In genomic region chr1:146376708-146377496, GRCh38 we compare ENCODE assay signal across 1 cellular context.
TF ChIP-seq lines count a peak whose summit lies in the region.

No MANE protein-coding gene starts in this region.

TF ChIP-seq in K562, 482 proteins besides CTCF, POLR2A, EP300 and RAD21 (continued from another document and continues in another):
- TF ChIP-seq ZNF57 (CRISPR knock-in tag; IDR thresholded peaks at IDR 0.05): peak; percentile 68; the same call in 1 of the 2 replicates
- peak; percentile 97 for TF ChIP-seq POLR2AphosphoS2 (IDR thresholded peaks at IDR 0.05; ENCODE audit: low read length)
- TF ChIP-seq POLR2G (IDR thresholded peaks at IDR 0.05; ENCODE audit: low read depth, low read length): peak; percentile 47
- TF ChIP-seq CHCHD3 (CRISPR knock-in tag; IDR thresholded peaks at IDR 0.05): peak; percentile 98
- peak; percentile 80 for TF ChIP-seq NFXL1 (CRISPR knock-in tag; IDR thresholded peaks at IDR 0.05)
- TF ChIP-seq, protein P1, sequence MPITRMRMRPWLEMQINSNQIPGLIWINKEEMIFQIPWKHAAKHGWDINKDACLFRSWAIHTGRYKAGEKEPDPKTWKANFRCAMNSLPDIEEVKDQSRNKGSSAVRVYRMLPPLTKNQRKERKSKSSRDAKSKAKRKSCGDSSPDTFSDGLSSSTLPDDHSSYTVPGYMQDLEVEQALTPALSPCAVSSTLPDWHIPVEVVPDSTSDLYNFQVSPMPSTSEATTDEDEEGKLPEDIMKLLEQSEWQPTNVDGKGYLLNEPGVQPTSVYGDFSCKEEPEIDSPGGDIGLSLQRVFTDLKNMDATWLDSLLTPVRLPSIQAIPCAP (CRISPR knock-in tag; IDR thresholded peaks at IDR 0.05; ENCODE audit: borderline replicate concordance): 0 out of 2 replicates have a peak, but pooled peaks have one; percentile 36
- TF ChIP-seq NR2F6 (CRISPR knock-in tag; IDR thresholded peaks at IDR 0.05): peak; percentile 83; the same call in 1 of the 2 replicates
- peak in 1 of 2 experiments; percentile 47; a peak in 1 of 4 replicates for TF ChIP-seq HDAC1 (IDR thresholded peaks at IDR 0.05)
- TF ChIP-seq ZSCAN32 (CRISPR knock-in tag; IDR thresholded peaks at IDR 0.05): peak; percentile 56
- TF ChIP-seq, protein P2, sequence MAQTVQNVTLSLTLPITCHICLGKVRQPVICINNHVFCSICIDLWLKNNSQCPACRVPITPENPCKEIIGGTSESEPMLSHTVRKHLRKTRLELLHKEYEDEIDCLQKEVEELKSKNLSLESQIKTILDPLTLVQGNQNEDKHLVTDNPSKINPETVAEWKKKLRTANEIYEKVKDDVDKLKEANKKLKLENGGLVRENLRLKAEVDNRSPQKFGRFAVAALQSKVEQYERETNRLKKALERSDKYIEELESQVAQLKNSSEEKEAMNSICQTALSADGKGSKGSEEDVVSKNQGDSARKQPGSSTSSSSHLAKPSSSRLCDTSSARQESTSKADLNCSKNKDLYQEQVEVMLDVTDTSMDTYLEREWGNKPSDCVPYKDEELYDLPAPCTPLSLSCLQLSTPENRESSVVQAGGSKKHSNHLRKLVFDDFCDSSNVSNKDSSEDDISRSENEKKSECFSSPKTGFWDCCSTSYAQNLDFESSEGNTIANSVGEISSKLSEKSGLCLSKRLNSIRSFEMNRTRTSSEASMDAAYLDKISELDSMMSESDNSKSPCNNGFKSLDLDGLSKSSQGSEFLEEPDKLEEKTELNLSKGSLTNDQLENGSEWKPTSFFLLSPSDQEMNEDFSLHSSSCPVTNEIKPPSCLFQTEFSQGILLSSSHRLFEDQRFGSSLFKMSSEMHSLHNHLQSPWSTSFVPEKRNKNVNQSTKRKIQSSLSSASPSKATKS (CRISPR knock-in tag; IDR thresholded peaks at IDR 0.05): peak; percentile 28; the same call in 1 of the 2 replicates
- TF ChIP-seq HDAC3 (IDR thresholded peaks at IDR 0.05; ENCODE audit: borderline replicate concordance, partially characterized antibody): peak; percentile 57
- TF ChIP-seq NRF1 (conservative IDR thresholded peaks at IDR 0.05 in 1 of 2, IDR thresholded peaks at IDR 0.05 in 1 of 2): 0 out of 4 replicates have a peak, but pooled peaks of 1 of the 2 experiments have one; percentile 19
- TF ChIP-seq POLR2B (IDR thresholded peaks at IDR 0.05; ENCODE audit: low read depth, partially characterized antibody): peak; percentile 98
- TF ChIP-seq ZNF212 (CRISPR knock-in tag; IDR thresholded peaks at IDR 0.05): 0 out of 2 replicates have a peak, but pooled peaks have one; percentile 36
- TF ChIP-seq MAFK (IDR thresholded peaks at IDR 0.05; ENCODE audit: low read length): peak; percentile 61; the same call in 1 of the 2 replicates
- TF ChIP-seq ZNF696 (CRISPR knock-in tag; conservative IDR thresholded peaks at IDR 0.05): peak; percentile 84
- TF ChIP-seq, protein P3, sequence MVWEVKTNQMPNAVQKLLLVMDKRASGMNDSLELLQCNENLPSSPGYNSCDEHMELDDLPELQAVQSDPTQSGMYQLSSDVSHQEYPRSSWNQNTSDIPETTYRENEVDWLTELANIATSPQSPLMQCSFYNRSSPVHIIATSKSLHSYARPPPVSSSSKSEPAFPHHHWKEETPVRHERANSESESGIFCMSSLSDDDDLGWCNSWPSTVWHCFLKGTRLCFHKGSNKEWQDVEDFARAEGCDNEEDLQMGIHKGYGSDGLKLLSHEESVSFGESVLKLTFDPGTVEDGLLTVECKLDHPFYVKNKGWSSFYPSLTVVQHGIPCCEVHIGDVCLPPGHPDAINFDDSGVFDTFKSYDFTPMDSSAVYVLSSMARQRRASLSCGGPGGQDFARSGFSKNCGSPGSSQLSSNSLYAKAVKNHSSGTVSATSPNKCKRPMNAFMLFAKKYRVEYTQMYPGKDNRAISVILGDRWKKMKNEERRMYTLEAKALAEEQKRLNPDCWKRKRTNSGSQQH (CRISPR knock-in tag; IDR thresholded peaks at IDR 0.05): peak; percentile 98; the same call in 1 of the 2 replicates
- TF ChIP-seq, protein P4, sequence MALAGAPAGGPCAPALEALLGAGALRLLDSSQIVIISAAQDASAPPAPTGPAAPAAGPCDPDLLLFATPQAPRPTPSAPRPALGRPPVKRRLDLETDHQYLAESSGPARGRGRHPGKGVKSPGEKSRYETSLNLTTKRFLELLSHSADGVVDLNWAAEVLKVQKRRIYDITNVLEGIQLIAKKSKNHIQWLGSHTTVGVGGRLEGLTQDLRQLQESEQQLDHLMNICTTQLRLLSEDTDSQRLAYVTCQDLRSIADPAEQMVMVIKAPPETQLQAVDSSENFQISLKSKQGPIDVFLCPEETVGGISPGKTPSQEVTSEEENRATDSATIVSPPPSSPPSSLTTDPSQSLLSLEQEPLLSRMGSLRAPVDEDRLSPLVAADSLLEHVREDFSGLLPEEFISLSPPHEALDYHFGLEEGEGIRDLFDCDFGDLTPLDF (CRISPR knock-in tag; IDR thresholded peaks at IDR 0.05): peak; percentile 84
- peak; percentile 23; the same call in 1 of the 2 replicates for TF ChIP-seq MAFF (IDR thresholded peaks at IDR 0.05; ENCODE audit: low read length)
- peak; percentile 75 for TF ChIP-seq ZNF717 (CRISPR knock-in tag; IDR thresholded peaks at IDR 0.05)
- peak; percentile 31; the same call in 1 of the 2 replicates for TF ChIP-seq NFE2 (IDR thresholded peaks at IDR 0.05; ENCODE audit: low read depth)
- 0 out of 2 replicates have a peak, but pooled peaks have one; percentile 20 for TF ChIP-seq ZNF174 (CRISPR knock-in tag; IDR thresholded peaks at IDR 0.05)
- TF ChIP-seq HNRNPUL1 (IDR thresholded peaks at IDR 0.05; ENCODE audit: low read length): peak; percentile 94
- TF ChIP-seq RNF2 (IDR thresholded peaks at IDR 0.05): peak; percentile 93
- TF ChIP-seq ATF7 (IDR thresholded peaks at IDR 0.05): peak; percentile 53; the same call in 1 of the 2 replicates
- TF ChIP-seq, protein P5, sequence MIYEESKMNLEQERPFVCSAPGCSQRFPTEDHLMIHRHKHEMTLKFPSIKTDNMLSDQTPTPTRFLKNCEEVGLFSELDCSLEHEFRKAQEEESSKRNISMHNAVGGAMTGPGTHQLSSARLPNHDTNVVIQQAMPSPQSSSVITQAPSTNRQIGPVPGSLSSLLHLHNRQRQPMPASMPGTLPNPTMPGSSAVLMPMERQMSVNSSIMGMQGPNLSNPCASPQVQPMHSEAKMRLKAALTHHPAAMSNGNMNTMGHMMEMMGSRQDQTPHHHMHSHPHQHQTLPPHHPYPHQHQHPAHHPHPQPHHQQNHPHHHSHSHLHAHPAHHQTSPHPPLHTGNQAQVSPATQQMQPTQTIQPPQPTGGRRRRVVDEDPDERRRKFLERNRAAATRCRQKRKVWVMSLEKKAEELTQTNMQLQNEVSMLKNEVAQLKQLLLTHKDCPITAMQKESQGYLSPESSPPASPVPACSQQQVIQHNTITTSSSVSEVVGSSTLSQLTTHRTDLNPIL (CRISPR knock-in tag; IDR thresholded peaks at IDR 0.05): peak; percentile 47; the same call in 1 of the 2 replicates
- TF ChIP-seq, protein P6, sequence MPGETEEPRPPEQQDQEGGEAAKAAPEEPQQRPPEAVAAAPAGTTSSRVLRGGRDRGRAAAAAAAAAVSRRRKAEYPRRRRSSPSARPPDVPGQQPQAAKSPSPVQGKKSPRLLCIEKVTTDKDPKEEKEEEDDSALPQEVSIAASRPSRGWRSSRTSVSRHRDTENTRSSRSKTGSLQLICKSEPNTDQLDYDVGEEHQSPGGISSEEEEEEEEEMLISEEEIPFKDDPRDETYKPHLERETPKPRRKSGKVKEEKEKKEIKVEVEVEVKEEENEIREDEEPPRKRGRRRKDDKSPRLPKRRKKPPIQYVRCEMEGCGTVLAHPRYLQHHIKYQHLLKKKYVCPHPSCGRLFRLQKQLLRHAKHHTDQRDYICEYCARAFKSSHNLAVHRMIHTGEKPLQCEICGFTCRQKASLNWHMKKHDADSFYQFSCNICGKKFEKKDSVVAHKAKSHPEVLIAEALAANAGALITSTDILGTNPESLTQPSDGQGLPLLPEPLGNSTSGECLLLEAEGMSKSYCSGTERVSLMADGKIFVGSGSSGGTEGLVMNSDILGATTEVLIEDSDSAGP (CRISPR knock-in tag; IDR thresholded peaks at IDR 0.05): peak; percentile 57; the same call in 1 of the 2 replicates
- TF ChIP-seq PHB (CRISPR knock-in tag; IDR thresholded peaks at IDR 0.05): peak; percentile 81; the same call in 1 of the 2 replicates
- peak; percentile 92 for TF ChIP-seq PATZ1 (CRISPR knock-in tag; IDR thresholded peaks at IDR 0.05; ENCODE audit: borderline replicate concordance)
- TF ChIP-seq ZNF586 (CRISPR knock-in tag; conservative IDR thresholded peaks at IDR 0.05): peak; percentile 81; the same call in 1 of the 2 replicates
- peak; percentile 86 for TF ChIP-seq SMAD3 (CRISPR knock-in tag; conservative IDR thresholded peaks at IDR 0.05)
- TF ChIP-seq, protein P7, sequence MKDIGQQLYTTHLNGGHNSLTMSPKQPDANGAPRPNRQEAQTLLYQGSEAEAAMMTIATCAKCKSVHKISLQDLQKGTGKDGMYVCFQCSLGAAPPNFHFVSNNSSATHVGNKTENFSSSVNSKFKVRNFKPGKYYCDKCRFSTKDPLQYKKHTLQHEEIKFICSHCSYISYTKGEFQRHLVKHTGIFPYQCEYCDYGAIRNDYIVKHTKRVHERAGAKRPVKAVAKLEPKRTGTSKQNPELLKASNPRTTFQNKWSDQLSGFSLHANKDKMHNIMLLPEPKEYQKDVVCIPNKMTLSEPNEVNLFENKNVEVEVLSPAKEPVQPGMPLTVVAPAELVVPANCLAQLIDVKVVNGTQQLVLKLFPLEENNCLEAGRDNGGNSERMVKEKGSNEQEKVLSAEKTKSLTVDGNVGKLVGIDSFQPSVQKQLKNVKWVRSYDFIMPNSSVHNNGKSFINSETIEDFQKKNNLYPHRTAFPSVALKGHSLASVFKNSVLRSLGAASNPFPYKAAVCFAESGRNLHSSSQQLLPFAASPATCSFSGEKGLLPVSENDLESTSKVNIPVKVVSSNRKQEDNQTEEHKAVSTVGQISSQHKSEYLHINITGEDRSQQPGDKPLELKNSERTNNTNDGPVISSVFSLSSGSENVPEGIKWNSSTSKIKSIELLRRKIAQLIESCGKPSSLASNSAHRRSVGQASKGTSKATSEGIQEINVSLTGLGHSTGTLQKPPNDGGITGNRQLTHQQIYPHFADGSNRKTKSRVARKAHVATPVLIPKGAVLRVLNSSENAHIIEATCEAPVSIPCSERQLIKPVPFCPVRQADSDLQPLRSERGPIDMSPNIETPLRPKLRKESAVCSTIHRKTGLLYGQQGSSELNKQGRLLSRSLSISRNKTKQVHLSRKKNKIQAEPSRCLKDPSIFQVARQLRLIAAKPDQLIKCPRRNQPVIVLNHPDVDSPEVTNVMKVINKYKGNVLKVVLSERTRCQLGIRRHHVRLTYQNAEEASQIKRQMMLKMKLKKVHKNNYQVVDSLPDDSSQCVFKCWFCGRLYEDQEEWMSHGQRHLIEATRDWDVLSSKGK (CRISPR knock-in tag; IDR thresholded peaks at IDR 0.05): peak; percentile 88; the same call in 1 of the 2 replicates
- peak; percentile 49; the same call in 1 of the 2 replicates for TF ChIP-seq ZNF592 (IDR thresholded peaks at IDR 0.05)
- peak; percentile 89; the same call in 1 of the 2 replicates for TF ChIP-seq RHOXF2B (CRISPR knock-in tag; conservative IDR thresholded peaks at IDR 0.05)
- TF ChIP-seq ATF4 (CRISPR knock-in tag; IDR thresholded peaks at IDR 0.05): peak; percentile 85
- TF ChIP-seq, protein P8, sequence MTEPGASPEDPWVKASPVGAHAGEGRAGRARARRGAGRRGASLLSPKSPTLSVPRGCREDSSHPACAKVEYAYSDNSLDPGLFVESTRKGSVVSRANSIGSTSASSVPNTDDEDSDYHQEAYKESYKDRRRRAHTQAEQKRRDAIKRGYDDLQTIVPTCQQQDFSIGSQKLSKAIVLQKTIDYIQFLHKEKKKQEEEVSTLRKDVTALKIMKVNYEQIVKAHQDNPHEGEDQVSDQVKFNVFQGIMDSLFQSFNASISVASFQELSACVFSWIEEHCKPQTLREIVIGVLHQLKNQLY (CRISPR knock-in tag; conservative IDR thresholded peaks at IDR 0.05): peak in 1 of 2 experiments; percentile 93; a peak in 2 of 4 replicates
- peak; percentile 93 to 95 for TF ChIP-seq KDM1A (IDR thresholded peaks at IDR 0.05)
